Comparison of ENCODE assay signal across 8 cellular contexts in the genomic region with DNA sequence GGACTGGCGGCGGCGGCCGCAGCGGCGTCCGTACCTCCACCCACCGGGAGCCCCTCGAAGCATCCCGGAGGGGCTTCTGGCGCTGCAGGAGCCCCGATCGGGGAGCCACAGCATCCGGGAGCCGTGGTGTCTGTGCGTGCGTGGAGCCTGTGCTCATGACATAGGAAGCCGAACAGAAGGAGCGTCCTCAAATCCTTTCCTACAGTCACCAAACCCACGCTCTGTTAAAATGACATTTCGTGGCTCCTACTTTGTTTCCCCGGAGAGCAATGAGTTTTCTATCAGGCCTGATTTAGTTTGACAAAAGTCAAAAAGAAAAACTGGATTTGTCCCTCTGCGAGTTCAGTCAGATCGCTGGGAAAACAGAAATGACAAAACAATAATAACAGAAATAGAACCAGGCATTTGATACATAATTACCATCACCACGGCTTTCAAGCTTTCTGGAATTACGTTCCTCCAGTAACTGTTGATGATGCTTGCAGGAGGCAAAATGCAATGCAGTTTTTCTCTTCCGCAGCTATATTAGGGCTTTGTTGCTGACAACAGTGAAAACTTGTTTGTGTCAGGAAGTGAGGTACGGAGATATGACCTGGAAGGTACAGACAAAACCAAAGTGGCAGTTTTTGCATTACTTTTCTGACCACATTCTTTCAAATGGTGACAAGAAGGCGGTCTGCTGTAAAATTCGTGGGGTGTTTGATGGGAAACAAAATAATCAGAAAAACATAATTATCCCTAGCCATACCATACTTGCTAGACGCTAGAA.
DNase-seq lines count a peak whose midpoint lies in the region; ATAC-seq, FAIRE-seq and TF ChIP-seq lines count a peak whose summit lies in the region.

No MANE protein-coding gene starts in this region.

- H3K9me3 ChIP-seq in ascending aorta (no peaks in the 10 kb centered on the region), iPS-18c (ENCODE audit: control insufficient read depth, insufficient read depth, low read length) (no peaks in the 10 kb centered on the region)

- H3K4me3 ChIP-seq in ascending aorta, result peak overlapping the region; percentile 81 to 99
- H3K4me3 ChIP-seq in iPS-18c (ENCODE audit: insufficient read depth, low read depth, low read length), result peak overlapping the region; percentile 83

- peak; percentile 44 for ATAC-seq in stimulated activated effector memory CD8-positive, alpha-beta T cell treated with anti-CD3 and anti-CD28 coated beads, Interleukin-12 subunit alpha, Interleukin-12 subunit beta, amount 100 ng/mL, for 72 hours
- ATAC-seq in GM18502 (IDR thresholded peaks at IDR 0.05; ENCODE audit: poor library complexity, unreplicated experiment) (no peak), HG03139 (IDR thresholded peaks at IDR 0.05; ENCODE audit: unreplicated experiment) (no peak)

- peak overlapping the region; percentile 98 for H3K4me3 Mint-ChIP-seq in stimulated activated effector memory CD8-positive, alpha-beta T cell treated with anti-CD3 and anti-CD28 coated beads, Interleukin-12 subunit alpha, Interleukin-12 subunit beta, amount 100 ng/mL, for 72 hours

- intact Hi-C loops in ascending aorta (cut with DNase I), result loop anchor here (2.0 to 10.0 kb wide), 5 partner anchors 36 to 444 kb away; a partner anchor contains a TSS

- DNase-seq in HuH-7.5 (ENCODE audit: low spot score) (peak; percentile 18), ascending aorta (ENCODE audit: low spot score in 2 of 2) (no peak), HTR-8/SVneo (ENCODE audit: insufficient read length, low spot score) (no peak)
- DNase-seq in stimulated activated effector memory CD8-positive, alpha-beta T cell treated with anti-CD3 and anti-CD28 coated beads, Interleukin-12 subunit alpha, Interleukin-12 subunit beta, amount 100 ng/mL, for 72 hours (ENCODE audit: low spot score in 2 of 2), result peak in 1 of 2 donors; percentile 76

- H3K36me3 Mint-ChIP-seq in stimulated activated effector memory CD8-positive, alpha-beta T cell treated with anti-CD3 and anti-CD28 coated beads, Interleukin-12 subunit alpha, Interleukin-12 subunit beta, amount 100 ng/mL, for 72 hours, result peaks cover 74% of the 10 kb centered on the region

- no peaks in the 10 kb centered on the region for H3K36me3 ChIP-seq in ascending aorta

- H3K27me3 ChIP-seq in ascending aorta, result no peaks in the 10 kb centered on the region

- no peak for FAIRE-seq in HTR-8/SVneo (lab: Jason Lieb, UNC)

- TF ChIP-seq CTCF in ascending aorta (IDR thresholded peaks at IDR 0.05), result no peak

- H3K27ac ChIP-seq in ascending aorta, result peak overlapping the region; percentile 96 to 100

- TF ChIP-seq POLR2A in GM10847 (IDR thresholded peaks at IDR 0.05; ENCODE audit: extremely low read depth, insufficient read length), result peak; percentile 0

- peaks cover 59% of the 10 kb centered on the region for H3K4me1 Mint-ChIP-seq in stimulated activated effector memory CD8-positive, alpha-beta T cell treated with anti-CD3 and anti-CD28 coated beads, Interleukin-12 subunit alpha, Interleukin-12 subunit beta, amount 100 ng/mL, for 72 hours

- H3K4me1 ChIP-seq in ascending aorta, result peaks cover 0 to 12% of the 10 kb centered on the region in 2 donors

- H3K9me3 Mint-ChIP-seq in stimulated activated effector memory CD8-positive, alpha-beta T cell treated with anti-CD3 and anti-CD28 coated beads, Interleukin-12 subunit alpha, Interleukin-12 subunit beta, amount 100 ng/mL, for 72 hours, result no peaks in the 10 kb centered on the region

- peak overlapping the region; percentile 100 for H3K27ac Mint-ChIP-seq in stimulated activated effector memory CD8-positive, alpha-beta T cell treated with anti-CD3 and anti-CD28 coated beads, Interleukin-12 subunit alpha, Interleukin-12 subunit beta, amount 100 ng/mL, for 72 hours
